In genomic region chr1:155466996-155467395, GRCh38 we compare ENCODE assay signal across 11 cellular contexts.
DNase-seq lines count a peak whose midpoint lies in the region; ATAC-seq, FAIRE-seq and TF ChIP-seq lines count a peak whose summit lies in the region.
"Had no signal": no experiment of that assay in that cellular context is flagged by ENCODE, and none has a peak within 500 bp of the region (broad histone marks: within the 10 kb centered on the region; RNA-seq: fewer than 3 reads in every experiment).

No MANE protein-coding gene starts in this region.

- no peak overlapping the region for H2AFZ ChIP-seq in GM12878 (ENCODE audit: control insufficient read depth, low read depth, low read length)

- peaks cover 9% of the 10 kb centered on the region; the same call in 1 of the 2 replicates for H3K4me1 ChIP-seq in GM12878 (ENCODE audit: control insufficient read depth, insufficient read depth, low read length)
- H3K4me1 ChIP-seq in mesendoderm (ENCODE audit: control insufficient read depth, low read depth, low read length) = no peaks in the 10 kb centered on the region

- H3K9ac ChIP-seq in GM12878 (ENCODE audit: control insufficient read depth, insufficient read depth, low read length) = no peak overlapping the region
- H3K9ac ChIP-seq in mesendoderm (ENCODE audit: low read length) = no peak overlapping the region

- SMC1A ChIA-PET in GM12878 (lab: Charles Lee; ENCODE audit: uncharacterized antibody, unreplicated experiment) = interaction anchor here (0.7 to 2.4 kb wide), 10 partner anchors 10 to 55 kb away, joined by 3 to 9 read pairs (median 3); no protein-coding TSS in a partner anchor

- no peak overlapping the region for H4K8ac ChIP-seq in mesendoderm (ENCODE audit: low read depth, low read length)

- RAD21 ChIA-PET in GM12878 (lab: Charles Lee; ENCODE audit: unreplicated experiment) = interaction anchor here (0.9 to 1.0 kb wide), 3 partner anchors 12 to 69 kb away, joined by 4 to 5 read pairs (median 4); no protein-coding TSS in a partner anchor

- POLR2A ChIA-PET in GM12878 (lab: Charles Lee) = interaction anchor here (0.6 to 1.1 kb wide), 4 partner anchors 12 to 69 kb away, joined by 3 to 4 read pairs (median 3); no protein-coding TSS in a partner anchor

- no peak overlapping the region for H2BK15ac ChIP-seq in mesendoderm (replicated peaks; ENCODE audit: low read depth)

- H3K27me3 ChIP-seq in GM12878 (replicated peaks in 1 of 2; ENCODE audit: control insufficient read depth in 2 of 2, insufficient read depth in 2 of 2, low read length in 1 of 2) = no peaks in the 10 kb centered on the region
- no peaks in the 10 kb centered on the region for H3K27me3 ChIP-seq in mesendoderm (ENCODE audit: insufficient read depth, low read length, poor library complexity)
- H3K27me3 ChIP-seq: body of pancreas had no signal

- H2BK120ac ChIP-seq in mesendoderm (ENCODE audit: low read depth, low read length) = no peak overlapping the region

- H3K79me2 ChIP-seq in GM12878 (ENCODE audit: control insufficient read depth, insufficient read depth, low read length) (peaks cover 25% of the 10 kb centered on the region), mesendoderm (ENCODE audit: control insufficient read depth, insufficient read depth, low read length) (no peaks in the 10 kb centered on the region)

- TF ChIP-seq CTCF in AG10803 (conservative IDR thresholded peaks at IDR 0.05; ENCODE audit: low read length) (no peak), GM12878 (IDR thresholded peaks at IDR 0.05 in 2 of 3, conservative IDR thresholded peaks at IDR 0.05 in 1 of 3; ENCODE audit: control insufficient read depth in 2 of 3, extremely low read depth in 1 of 3, insufficient read depth in 1 of 3, low read depth in 3 of 3, low read length in 3 of 3) (no peak)

- H3K4me3 ChIP-seq in AG10803 (ENCODE audit: low read length) = no peak overlapping the region
- H3K4me3 ChIP-seq in GM12878 = no peak overlapping the region
- no peak overlapping the region for H3K4me3 ChIP-seq in mesendoderm (ENCODE audit: low read length)
- H3K4me3 ChIP-seq: body of pancreas had no signal

- peak; percentile 77 for DNase-seq in AG10803 (ENCODE audit: low read depth)
- DNase-seq in HTR-8/SVneo (ENCODE audit: insufficient read length, low spot score) = peak; percentile 41
- DNase-seq in GM12878 (ENCODE audit: low read depth, low spot score) = no peak
- peak; percentile 29 for DNase-seq in mesendoderm
- no peak for DNase-seq in activated CD8-positive, alpha-beta memory T cell treated with anti-CD3 and anti-CD28 coated beads for 24 hours
- no peak for DNase-seq in HuH-7 (ENCODE audit: low spot score)
- DNase-seq in activated effector memory CD4-positive, alpha-beta T cell treated with anti-CD3 and anti-CD28 coated beads, Interleukin-2, amount 50 U/mL, for 16 hours = no peak
- DNase-seq: body of pancreas; NCI-H2171 treated with DMSO at 0.1 percent for 48 hours; stimulated activated CD4-positive, alpha-beta T cell treated with anti-CD3 and anti-CD28 coated beads, Interleukin-2, amount 100 ng/mL, for 24 hours had no signal

- no peaks in the 10 kb centered on the region for H4K20me1 ChIP-seq in GM12878 (ENCODE audit: control insufficient read depth, insufficient read depth)

- H4K5ac ChIP-seq in mesendoderm (ENCODE audit: low read length) = no peak overlapping the region

- no peak for ATAC-seq in GM12878
- ATAC-seq in GM21528 (IDR thresholded peaks at IDR 0.05; ENCODE audit: low FRiP score, unreplicated experiment) = no peak
- ATAC-seq: body of pancreas had no signal

- peak overlapping the region; percentile 28; the same call in 1 of the 2 replicates for H3K4me2 ChIP-seq in GM12878 (ENCODE audit: control insufficient read depth, insufficient read depth)
- no peak overlapping the region for H3K4me2 ChIP-seq in mesendoderm (ENCODE audit: low read length)

- H3K27ac ChIP-seq in GM12878 (ENCODE audit: control insufficient read depth, insufficient read depth) (peak overlapping the region; percentile 56), mesendoderm (ENCODE audit: low read depth, low read length) (no peak overlapping the region)

- TF ChIP-seq RAD21 in GM12878 (IDR thresholded peaks at IDR 0.05; ENCODE audit: insufficient read depth, low read depth, low read length) = no peak

- intact Hi-C loops in GM12878 (cut with micrococcal nuclease; ENCODE audit: unreplicated experiment) = no loop called here

- in situ Hi-C loops in GM12878 (cut with MboI) = no loop called here

- FAIRE-seq in HTR-8/SVneo (lab: Jason Lieb, UNC) (no peak), GM12878 (lab: Jason Lieb, UNC) (no peak)

- no peak overlapping the region for H2BK5ac ChIP-seq in mesendoderm (ENCODE audit: low read length)

- H3K9me3 ChIP-seq in GM12878 (replicated peaks; ENCODE audit: control insufficient read depth, insufficient read depth, low read length) = peaks cover 8% of the 10 kb centered on the region; the same call in 2 of the 3 replicates

- no peak for TF ChIP-seq EP300 in GM12878 (IDR thresholded peaks at IDR 0.05; ENCODE audit: borderline replicate concordance in 1 of 2, control insufficient read depth in 1 of 2, low read depth in 2 of 2, low read length in 2 of 2)

- no peak for TF ChIP-seq POLR2A in GM12878 (IDR thresholded peaks at IDR 0.05; ENCODE audit: low read depth, low read length)

- no peak overlapping the region for H3K56ac ChIP-seq in mesendoderm (ENCODE audit: low read length)

- H3K18ac ChIP-seq in mesendoderm (ENCODE audit: low read length) = no peak overlapping the region

- no peak overlapping the region for H2AK5ac ChIP-seq in mesendoderm (ENCODE audit: low read length)

- H3K36me3 ChIP-seq in GM12878 (ENCODE audit: control insufficient read depth in 2 of 2, insufficient read depth in 2 of 2, low read length in 1 of 2) = peaks cover 1 to 7% of the 10 kb centered on the region in 2 experiments; a peak in 3 of 4 replicates
- no peaks in the 10 kb centered on the region for H3K36me3 ChIP-seq in mesendoderm (ENCODE audit: control insufficient read depth, insufficient read depth, low read length)

- H3K4ac ChIP-seq in mesendoderm (ENCODE audit: low read depth, low read length) = no peak overlapping the region

- no TSS peak for BruUV-seq in GM12878 (replicated peaks; lab: Mats Ljungman, UMichigan)

- peaks cover 2% of the 10 kb centered on the region for H3K79me1 ChIP-seq in mesendoderm (ENCODE audit: low read length)

- CTCF ChIA-PET in GM12878 (lab: Yijun Ruan, JAX) = interaction anchor here (0.6 to 2.0 kb wide), 3 partner anchors 29 to 104 kb away, joined by 3 to 7 read pairs (median 4); no protein-coding TSS in a partner anchor

- no peak overlapping the region for H3K23ac ChIP-seq in mesendoderm (ENCODE audit: low read length)

TF ChIP-seq in GM12878, 131 proteins besides CTCF, POLR2A, EP300 and RAD21 (continues in another document):
- no peak for TF ChIP-seq EGR1 (IDR thresholded peaks at IDR 0.05; ENCODE audit: borderline replicate concordance in 1 of 2, low read depth in 2 of 2, low read length in 2 of 2)
- no peak for TF ChIP-seq E2F8 (IDR thresholded peaks at IDR 0.05; ENCODE audit: low read depth, partially characterized antibody)
- TF ChIP-seq HDGF (IDR thresholded peaks at IDR 0.05) = no peak
- no peak for TF ChIP-seq PRDM15 (CRISPR knock-in tag; IDR thresholded peaks at IDR 0.05)
- no peak for TF ChIP-seq CREB1 (IDR thresholded peaks at IDR 0.05; ENCODE audit: low read depth)
- no peak for TF ChIP-seq NFXL1 (IDR thresholded peaks at IDR 0.05; ENCODE audit: borderline replicate concordance)

Comparison
In these comparisons a context has a peak if more than half of its experiments do, and no peak if none do; other contexts are left out.
1. DNase-seq: peak in AG10803 (single experiment), HTR-8/SVneo (single experiment) and mesendoderm (single experiment); none in GM12878 (single experiment), activated CD8-positive, alpha-beta memory T cell treated with anti-CD3 and anti-CD28 coated beads for 24 hours (single experiment), HuH-7 (single experiment) and activated effector memory CD4-positive, alpha-beta T cell treated with anti-CD3 and anti-CD28 coated beads, Interleukin-2, amount 50 U/mL, for 16 hours (single experiment).